Comparison of ENCODE assay signal across 8 cellular contexts in genomic region chr13:31199849-31200635, GRCh38. TPM values are rescaled to one million over a fixed set of nuclear protein-coding genes. Genes with fewer than 3 reads are reported as not detected.
DNase-seq lines count a peak whose midpoint lies in the region; ATAC-seq and TF ChIP-seq lines count a peak whose summit lies in the region.

Gene B3GLCT (plus strand): TSS chr13:31199975. CDS start chr13:31200085, 110 bp downstream.

- H3K27ac ChIP-seq in Panc1 (ENCODE audit: low read length) = peak within 1 kb of the TSS; percentile 82

- ATAC-seq in GM21381 (IDR thresholded peaks at IDR 0.05; ENCODE audit: unreplicated experiment) (peak; percentile 76), Panc1 (peak; percentile 93), naive B cell (ENCODE audit: low read depth in 2 of 2) (peak; percentile 70 to 71)
- ATAC-seq in stimulated activated effector memory CD8-positive, alpha-beta T cell treated with anti-CD3 and anti-CD28 coated beads, Interleukin-12 subunit alpha, Interleukin-12 subunit beta, amount 100 ng/mL, for 72 hours = peak; percentile 84

- peak within 1 kb of the TSS; percentile 63 for H3K27ac Mint-ChIP-seq in Caco-2 (ENCODE audit: unreplicated experiment)
- H3K27ac Mint-ChIP-seq in activated T-helper 1 cell treated with anti-CD3 and anti-CD28 coated beads, Interleukin-12 subunit alpha, Interleukin-12 subunit beta, Interleukin-2, Interleukin-4 antibody, amounts not matched to agents 30 ng/mL and 10 ng/mL and 1 ng/mL, durations not matched to agents 14 hours and 24 hours and 36 hours = peak within 1 kb of the TSS; percentile 80
- peak within 1 kb of the TSS; percentile 80 to 93 (median 88) for H3K27ac Mint-ChIP-seq in naive B cell
- H3K27ac Mint-ChIP-seq in stimulated activated effector memory CD8-positive, alpha-beta T cell treated with anti-CD3 and anti-CD28 coated beads, Interleukin-12 subunit alpha, Interleukin-12 subunit beta, amount 100 ng/mL, for 72 hours = peak within 1 kb of the TSS; percentile 70

- DNase-seq in Caco-2 (peak; percentile 79 to 94), HUDEP-2 (lab: John Stamatoyannopoulos, UW; ENCODE audit: unreplicated experiment in 76 of 76) (peak in 70 of 76 experiments; percentile 1 to 79 (median 55)), Panc1 (ENCODE audit: low read depth, low spot score) (no peak), fibroblast of gingiva (ENCODE audit: low read depth) (peak; percentile 70), naive B cell (peak; percentile 85)
- peak; percentile 76 for DNase-seq in activated T-helper 1 cell treated with anti-CD3 and anti-CD28 coated beads, Interleukin-12 subunit alpha, Interleukin-12 subunit beta, Interleukin-2, Interleukin-4 antibody, amounts not matched to agents 30 ng/mL and 10 ng/mL and 1 ng/mL, durations not matched to agents 14 hours and 24 hours and 36 hours (ENCODE audit: low spot score)
- DNase-seq in stimulated activated effector memory CD8-positive, alpha-beta T cell treated with anti-CD3 and anti-CD28 coated beads, Interleukin-12 subunit alpha, Interleukin-12 subunit beta, amount 100 ng/mL, for 72 hours (ENCODE audit: low spot score in 2 of 2) = peak; percentile 90 to 91

- no TSS peak for BruUV-seq in Caco-2 (replicated peaks; lab: Mats Ljungman, UMichigan)
- no TSS peak for BruUV-seq in Panc1 (replicated peaks; lab: Mats Ljungman, UMichigan)

- POLR2A ChIA-PET in Caco-2 (lab: Charles Lee) = no interaction called here
- POLR2A ChIA-PET in Panc1 (lab: Charles Lee) = no interaction called here

- in situ Hi-C loops in Panc1 (cut with HindIII; ENCODE audit: low pct_unique_long_range_greater_than_20kb, low sequenced_read_pairs) = no loop called here

- CTCF ChIA-PET in Caco-2 (lab: Charles Lee) (interaction anchor here (0.5 to 1.1 kb wide), 4 partner anchors 26 to 224 kb away, joined by 3 to 7 read pairs (median 4); partner anchors contain the start of gene HSPH1), Panc1 (lab: Charles Lee) (interaction anchor here (0.6 to 0.7 kb wide), 3 partner anchors 29 to 860 kb away, joined by 3 to 5 read pairs (median 3); no protein-coding TSS in a partner anchor)

- H3K27me3 Mint-ChIP-seq in Caco-2 (ENCODE audit: insufficient read depth, unreplicated experiment) (no peaks in the 10 kb centered on the region), naive B cell (peaks cover 0 to 5% (median 0%) of the 10 kb centered on the region in 3 donors)
- H3K27me3 Mint-ChIP-seq in activated T-helper 1 cell treated with anti-CD3 and anti-CD28 coated beads, Interleukin-12 subunit alpha, Interleukin-12 subunit beta, Interleukin-2, Interleukin-4 antibody, amounts not matched to agents 30 ng/mL and 10 ng/mL and 1 ng/mL, durations not matched to agents 14 hours and 24 hours and 36 hours (ENCODE audit: insufficient read depth) = peaks cover 2% of the 10 kb centered on the region

- H3K36me3 ChIP-seq in Caco-2 (ENCODE audit: control insufficient read depth, insufficient read depth, low read length) (no peaks in the 10 kb centered on the region), Panc1 (ENCODE audit: control insufficient read depth, insufficient read depth, low read length) (no peaks in the 10 kb centered on the region)

- no peaks in the 10 kb centered on the region for H3K9me3 Mint-ChIP-seq in Caco-2 (ENCODE audit: unreplicated experiment)
- H3K9me3 Mint-ChIP-seq in activated T-helper 1 cell treated with anti-CD3 and anti-CD28 coated beads, Interleukin-12 subunit alpha, Interleukin-12 subunit beta, Interleukin-2, Interleukin-4 antibody, amounts not matched to agents 30 ng/mL and 10 ng/mL and 1 ng/mL, durations not matched to agents 14 hours and 24 hours and 36 hours = no peaks in the 10 kb centered on the region
- H3K9me3 Mint-ChIP-seq in naive B cell = no peaks in the 10 kb centered on the region
- no peaks in the 10 kb centered on the region for H3K9me3 Mint-ChIP-seq in stimulated activated effector memory CD8-positive, alpha-beta T cell treated with anti-CD3 and anti-CD28 coated beads, Interleukin-12 subunit alpha, Interleukin-12 subunit beta, amount 100 ng/mL, for 72 hours

- H3K4me3 Mint-ChIP-seq in Caco-2 (ENCODE audit: unreplicated experiment) (peak within 1 kb of the TSS; percentile 77), naive B cell (peak within 1 kb of the TSS; percentile 75 to 94 (median 88))
- H3K4me3 Mint-ChIP-seq in activated T-helper 1 cell treated with anti-CD3 and anti-CD28 coated beads, Interleukin-12 subunit alpha, Interleukin-12 subunit beta, Interleukin-2, Interleukin-4 antibody, amounts not matched to agents 30 ng/mL and 10 ng/mL and 1 ng/mL, durations not matched to agents 14 hours and 24 hours and 36 hours = peak within 1 kb of the TSS; percentile 85
- H3K4me3 Mint-ChIP-seq in stimulated activated effector memory CD8-positive, alpha-beta T cell treated with anti-CD3 and anti-CD28 coated beads, Interleukin-12 subunit alpha, Interleukin-12 subunit beta, amount 100 ng/mL, for 72 hours = peak within 1 kb of the TSS; percentile 75

- H3K4me3 ChIP-seq in Caco-2 (ENCODE audit: low read depth, low read length) (peak within 1 kb of the TSS; percentile 77), Panc1 (ENCODE audit: low read depth in 2 of 2, low read length in 2 of 2) (peak within 1 kb of the TSS; percentile 59 to 64)

- peak; percentile 81 to 91 for TF ChIP-seq CTCF in Caco-2 (IDR thresholded peaks at IDR 0.05; ENCODE audit: insufficient read depth in 1 of 2, low read depth in 1 of 2, low read length in 1 of 2, severe bottlenecking in 1 of 2, unreplicated experiment in 1 of 2)
- TF ChIP-seq CTCF in Panc1 (IDR thresholded peaks at IDR 0.05) = peak; percentile 90

- peaks cover 6% of the 10 kb centered on the region for H3K4me1 ChIP-seq in Caco-2
- H3K4me1 ChIP-seq in Panc1 (ENCODE audit: control insufficient read depth, insufficient read depth, low read length) = peaks cover 14% of the 10 kb centered on the region

- H3K27me3 ChIP-seq in Caco-2 (replicated peaks; ENCODE audit: control insufficient read depth, insufficient read depth, low read length) (no peaks in the 10 kb centered on the region), Panc1 (ENCODE audit: control insufficient read depth, insufficient read depth, low read length) (no peaks in the 10 kb centered on the region)

- H3K36me3 Mint-ChIP-seq in Caco-2 (ENCODE audit: insufficient read depth, unreplicated experiment) = no peaks in the 10 kb centered on the region
- no peaks in the 10 kb centered on the region for H3K36me3 Mint-ChIP-seq in activated T-helper 1 cell treated with anti-CD3 and anti-CD28 coated beads, Interleukin-12 subunit alpha, Interleukin-12 subunit beta, Interleukin-2, Interleukin-4 antibody, amounts not matched to agents 30 ng/mL and 10 ng/mL and 1 ng/mL, durations not matched to agents 14 hours and 24 hours and 36 hours (ENCODE audit: low read depth)
- H3K36me3 Mint-ChIP-seq in naive B cell = peaks cover 0 to 6% of the 10 kb centered on the region in 2 donors
- peaks cover 6% of the 10 kb centered on the region for H3K36me3 Mint-ChIP-seq in stimulated activated effector memory CD8-positive, alpha-beta T cell treated with anti-CD3 and anti-CD28 coated beads, Interleukin-12 subunit alpha, Interleukin-12 subunit beta, amount 100 ng/mL, for 72 hours

- intact Hi-C loops in Caco-2 (cut with micrococcal nuclease; ENCODE audit: unreplicated experiment) = loop anchor here (1.0 to 2.0 kb wide), 3 partner anchors 27 to 542 kb away; no protein-coding TSS in a partner anchor
- intact Hi-C loops in Panc1 (cut with micrococcal nuclease; ENCODE audit: unreplicated experiment) = no loop called here
- intact Hi-C loops in activated T-helper 1 cell treated with anti-CD3 and anti-CD28 coated beads, Interleukin-12 subunit alpha, Interleukin-12 subunit beta, Interleukin-2, Interleukin-4 antibody, amounts not matched to agents 30 ng/mL and 10 ng/mL and 1 ng/mL, durations not matched to agents 14 hours and 24 hours and 36 hours (cut with micrococcal nuclease) = loop anchor here (1.0 to 10.0 kb wide), 4 partner anchors 38 to 1605 kb away; partner anchors contain the start of gene SLC7A1

- H3K9me3 ChIP-seq in Caco-2 = no peaks in the 10 kb centered on the region
- no peaks in the 10 kb centered on the region for H3K9me3 ChIP-seq in Panc1 (ENCODE audit: control insufficient read depth, insufficient read depth, low read depth, low read length)

- H3K4me1 Mint-ChIP-seq in Caco-2 (ENCODE audit: low read depth, unreplicated experiment) (peaks cover 14% of the 10 kb centered on the region), naive B cell (peaks cover 8 to 17% (median 12%) of the 10 kb centered on the region in 3 donors)
- peaks cover 32% of the 10 kb centered on the region for H3K4me1 Mint-ChIP-seq in activated T-helper 1 cell treated with anti-CD3 and anti-CD28 coated beads, Interleukin-12 subunit alpha, Interleukin-12 subunit beta, Interleukin-2, Interleukin-4 antibody, amounts not matched to agents 30 ng/mL and 10 ng/mL and 1 ng/mL, durations not matched to agents 14 hours and 24 hours and 36 hours (ENCODE audit: low read depth)
- peaks cover 32% of the 10 kb centered on the region for H3K4me1 Mint-ChIP-seq in stimulated activated effector memory CD8-positive, alpha-beta T cell treated with anti-CD3 and anti-CD28 coated beads, Interleukin-12 subunit alpha, Interleukin-12 subunit beta, amount 100 ng/mL, for 72 hours

RNA-seq across cellular contexts. Expression of gene B3GLCT, which starts in this region (rescaled TPM):
- 4.5 TPM in 2 replicates for total RNA-seq in Caco-2 (2022)
- 16.5 TPM for total RNA-seq in Panc1 (2021; ENCODE audit: unreplicated experiment)
- polyA plus RNA-seq in Panc1 (2012; ENCODE audit: insufficient read length) = 6.5 TPM
- 4.2 and 4.3 TPM in 2 replicates for total RNA-seq in activated T-helper 1 cell treated with anti-CD3 and anti-CD28 coated beads, Interleukin-12 subunit alpha, Interleukin-12 subunit beta, Interleukin-2, Interleukin-4 antibody, amounts not matched to agents 30 ng/mL and 10 ng/mL and 1 ng/mL, durations not matched to agents 14 hours and 24 hours and 36 hours
- 1 to 10 TPM; 3.2 to 9.1 (median 6.0) TPM for polyA plus RNA-seq in naive B cell (ENCODE audit: low read depth in 6 of 6)
